Comparison of ENCODE assay signal across 17 cellular contexts in genomic region chr1:30704765-30705509, GRCh38. TPM values are rescaled to one million over a fixed set of nuclear protein-coding genes. Genes with fewer than 3 reads are reported as not detected.
DNase-seq lines count a peak whose midpoint lies in the region; ATAC-seq and TF ChIP-seq lines count a peak whose summit lies in the region.
"Had no signal": no experiment of that assay in that cellular context is flagged by ENCODE, and none has a peak within 500 bp of the region (broad histone marks: within the 10 kb centered on the region; RNA-seq: fewer than 3 reads in every experiment).

No MANE protein-coding gene starts in this region.

- H3K36me3 Mint-ChIP-seq in stimulated activated effector memory CD8-positive, alpha-beta T cell treated with anti-CD3 and anti-CD28 coated beads, Interleukin-12 subunit alpha, Interleukin-12 subunit beta, amount 100 ng/mL, for 72 hours, result no peaks in the 10 kb centered on the region

- TF ChIP-seq CTCF in esophagus muscularis mucosa (IDR thresholded peaks at IDR 0.05), result no peak
- no peak for TF ChIP-seq CTCF in upper lobe of left lung (IDR thresholded peaks at IDR 0.05)

- no peak overlapping the region for H3K9ac ChIP-seq in BLaER1

- H3K4me1 ChIP-seq in BLaER1, result peaks cover 47% of the 10 kb centered on the region
- peaks cover 16 to 56% (median 48%) of the 10 kb centered on the region in 4 donors for H3K4me1 ChIP-seq in esophagus muscularis mucosa
- H3K4me1 ChIP-seq in upper lobe of left lung, result no peaks in the 10 kb centered on the region

- H3K9me3 ChIP-seq in BLaER1 (no peaks in the 10 kb centered on the region), esophagus muscularis mucosa (no peaks in the 10 kb centered on the region), upper lobe of left lung (no peaks in the 10 kb centered on the region)

- H3K4me2 ChIP-seq in BLaER1, result peak overlapping the region; percentile 47

- no peak overlapping the region for H3K27ac ChIP-seq in BLaER1
- peak overlapping the region in 3 of 4 donors; percentile 51 to 69 (median 55) for H3K27ac ChIP-seq in esophagus muscularis mucosa (replicated peaks in 1 of 4)
- H3K27ac ChIP-seq in upper lobe of left lung, result no peak overlapping the region
- H3K27ac ChIP-seq: HL-60 had no signal

- ATAC-seq in stimulated activated effector memory CD8-positive, alpha-beta T cell treated with anti-CD3 and anti-CD28 coated beads, Interleukin-12 subunit alpha, Interleukin-12 subunit beta, amount 100 ng/mL, for 72 hours, result no peak
- ATAC-seq in upper lobe of left lung (ENCODE audit: low FRiP score in 2 of 2), result no peak
- ATAC-seq: K562 had no signal

- H3K9me3 Mint-ChIP-seq in stimulated activated effector memory CD8-positive, alpha-beta T cell treated with anti-CD3 and anti-CD28 coated beads, Interleukin-12 subunit alpha, Interleukin-12 subunit beta, amount 100 ng/mL, for 72 hours, result no peaks in the 10 kb centered on the region

- H3K4me3 Mint-ChIP-seq in stimulated activated effector memory CD8-positive, alpha-beta T cell treated with anti-CD3 and anti-CD28 coated beads, Interleukin-12 subunit alpha, Interleukin-12 subunit beta, amount 100 ng/mL, for 72 hours, result no peak overlapping the region

- intact Hi-C loops in esophagus muscularis mucosa (cut with DNase I), result loop anchor here (5.0 to 10.0 kb wide), 4 partner anchors 323 to 1830 kb away; no protein-coding TSS in a partner anchor

- H3K4me3 ChIP-seq in BLaER1, result no peak overlapping the region
- H3K4me3 ChIP-seq in esophagus muscularis mucosa, result no peak overlapping the region
- H3K4me3 ChIP-seq in upper lobe of left lung, result no peak overlapping the region
- H3K4me3 ChIP-seq: K562 had no signal

- H3K27me3 ChIP-seq in BLaER1, result peaks cover 4% of the 10 kb centered on the region; the same call in 1 of the 2 replicates
- H3K27me3 ChIP-seq in esophagus muscularis mucosa, result no peaks in the 10 kb centered on the region
- no peaks in the 10 kb centered on the region for H3K27me3 ChIP-seq in upper lobe of left lung

- TF ChIP-seq POLR2A in esophagus muscularis mucosa (IDR thresholded peaks at IDR 0.05; ENCODE audit: low read depth) (no peak), upper lobe of left lung (IDR thresholded peaks at IDR 0.05) (no peak)

- peak overlapping the region; percentile 53 for H3K27ac Mint-ChIP-seq in stimulated activated effector memory CD8-positive, alpha-beta T cell treated with anti-CD3 and anti-CD28 coated beads, Interleukin-12 subunit alpha, Interleukin-12 subunit beta, amount 100 ng/mL, for 72 hours

- peaks cover 10% of the 10 kb centered on the region for H3K4me1 Mint-ChIP-seq in stimulated activated effector memory CD8-positive, alpha-beta T cell treated with anti-CD3 and anti-CD28 coated beads, Interleukin-12 subunit alpha, Interleukin-12 subunit beta, amount 100 ng/mL, for 72 hours

- DNase-seq in esophagus muscularis mucosa (ENCODE audit: extremely low spot score), result no peak
- DNase-seq in midbrain (lab: John Stamatoyannopoulos, UW), result peak; percentile 40
- DNase-seq in stimulated activated effector memory CD8-positive, alpha-beta T cell treated with anti-CD3 and anti-CD28 coated beads, Interleukin-12 subunit alpha, Interleukin-12 subunit beta, amount 100 ng/mL, for 72 hours (ENCODE audit: low spot score in 2 of 2), result no peak
- DNase-seq in activated CD4-positive, alpha-beta T cell treated with anti-CD3 and anti-CD28 coated beads for 1 hour, result no peak
- no peak for DNase-seq in OCI-M2 (lab: John Stamatoyannopoulos, UW; ENCODE audit: unreplicated experiment)
- no peak for DNase-seq in upper lobe of left lung
- no peak for DNase-seq in COLO668 (lab: John Stamatoyannopoulos, UW; ENCODE audit: unreplicated experiment)
- DNase-seq: Calu3; MV-4-11; NCI-H2029; NCI-H2171; NCI-H69; NK-92 treated with Interleukin-12 subunit alpha and Interleukin-12 subunit beta, amount 100 ng/mL, for 24 hours; RPMI8226 had no signal

- TF ChIP-seq EP300 in esophagus muscularis mucosa (IDR thresholded peaks at IDR 0.05), result no peak
- no peak for TF ChIP-seq EP300 in upper lobe of left lung (IDR thresholded peaks at IDR 0.05)

- no peaks in the 10 kb centered on the region for H4K20me1 ChIP-seq in BLaER1

- H3K36me3 ChIP-seq in BLaER1 (no peaks in the 10 kb centered on the region), esophagus muscularis mucosa (no peaks in the 10 kb centered on the region), upper lobe of left lung (no peaks in the 10 kb centered on the region)

- WGBS in esophagus muscularis mucosa, result 59% methylated on average over 13 of the region's 14 CpGs
- 72 to 78% methylated on average over 10 to 14 of the region's 14 CpGs for WGBS in upper lobe of left lung, 2 donors

RNA-seq across cellular contexts. Expression of gene MATN1, which starts 18.4 kb away (rescaled TPM):
- total RNA-seq in esophagus muscularis mucosa (not detected), upper lobe of left lung (under 1 TPM in 1 of 6 donors, not detected in 5; 0.15 TPM)
- total RNA-seq: Calu3 had no signal

RNA-seq across cellular contexts. Expression of gene LAPTM5, which starts 52.6 kb away (rescaled TPM):
- total RNA-seq in esophagus muscularis mucosa, result 10 to 100 TPM; 32.4 to 83.7 (median 36.3) TPM
- total RNA-seq in upper lobe of left lung, result 100 to 1,000 TPM; 148 to 624 (median 225) TPM
- total RNA-seq: Calu3 had no signal

Comparison
In these comparisons a context has a peak if more than half of its experiments do, and no peak if none do; other contexts are left out.
1. H3K27ac ChIP-seq: peak in esophagus muscularis mucosa (3 of 4); none in BLaER1 (single experiment) and upper lobe of left lung (0 of 4).